ENCODE assay signal across 10 cellular contexts in the genomic region with DNA sequence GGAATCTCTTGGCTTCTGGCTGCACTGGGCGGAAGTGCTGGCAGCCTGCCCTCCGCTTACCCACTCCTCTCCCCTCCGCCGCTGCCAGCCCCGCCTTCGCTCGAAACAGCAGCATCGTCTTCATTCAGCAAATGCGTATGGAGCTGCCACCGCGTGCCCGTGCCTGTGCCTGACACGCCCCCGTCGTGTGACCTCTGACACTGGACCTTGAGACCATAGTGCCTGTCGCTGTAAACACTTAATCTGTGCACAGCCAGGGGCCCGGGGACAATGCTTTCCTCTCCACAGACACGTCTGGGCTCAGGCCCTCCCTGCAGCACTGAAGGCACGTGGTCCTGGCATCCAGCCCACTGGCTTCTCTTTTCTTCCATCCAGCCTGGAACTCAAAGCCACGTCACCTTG.
DNase-seq lines count a peak whose midpoint lies in the region; ATAC-seq and TF ChIP-seq lines count a peak whose summit lies in the region.
"Had no signal": no experiment of that assay in that cellular context is flagged by ENCODE, and none has a peak within 500 bp of the region (broad histone marks: within the 10 kb centered on the region; RNA-seq: fewer than 3 reads in every experiment).

No MANE protein-coding gene starts in this region.

- peaks cover 10% of the 10 kb centered on the region for H3K4me1 ChIP-seq in left ventricle myocardium inferior

- H3K27me3 Mint-ChIP-seq in T-helper 17 cell = peaks cover 61% of the 10 kb centered on the region

- no peak overlapping the region for H3K4me3 Mint-ChIP-seq in T-helper 17 cell
- H3K4me3 Mint-ChIP-seq: memory B cell had no signal

- no peak overlapping the region for H3K27ac ChIP-seq in left ventricle myocardium inferior (replicated peaks)

- H3K36me3 Mint-ChIP-seq in T-helper 17 cell (ENCODE audit: low read depth) = peaks cover 4% of the 10 kb centered on the region
- H3K36me3 Mint-ChIP-seq: memory B cell had no signal

- no peak overlapping the region for H3K27ac Mint-ChIP-seq in T-helper 17 cell
- H3K27ac Mint-ChIP-seq: memory B cell had no signal

- peak overlapping the region; percentile 48 for H3K4me3 ChIP-seq in left ventricle myocardium inferior

- no peaks in the 10 kb centered on the region for H3K36me3 ChIP-seq in left ventricle myocardium inferior

- TF ChIP-seq CTCF in left ventricle myocardium inferior (IDR thresholded peaks at IDR 0.05; ENCODE audit: borderline replicate concordance) = no peak

- ATAC-seq in GM21717 (IDR thresholded peaks at IDR 0.05; ENCODE audit: unreplicated experiment) (no peak), GM19351 (IDR thresholded peaks at IDR 0.05; ENCODE audit: unreplicated experiment) (no peak), T-helper 17 cell (no peak)

- no peaks in the 10 kb centered on the region for H3K9me3 ChIP-seq in left ventricle myocardium inferior (replicated peaks)
- H3K9me3 ChIP-seq in T-helper 17 cell (ENCODE audit: control insufficient read depth, low read length, poor library complexity, severe bottlenecking) = no peaks in the 10 kb centered on the region

- H3K27me3 ChIP-seq in left ventricle myocardium inferior (ENCODE audit: low read depth) = peaks cover 48% of the 10 kb centered on the region

- DNase-seq in DMS153 treated with DMSO at 0.1 percent for 48 hours (lab: John Stamatoyannopoulos, UW; ENCODE audit: unreplicated experiment) (peak; percentile 76), NCI-H2196 (lab: John Stamatoyannopoulos, UW; ENCODE audit: unreplicated experiment) (peak; percentile 53), left ventricle myocardium inferior (peak; percentile 55), posterior vena cava (ENCODE audit: low spot score) (peak; percentile 84), NK-92 (lab: John Stamatoyannopoulos, UW; ENCODE audit: unreplicated experiment) (no peak), T-helper 17 cell (no peak)
- DNase-seq: NCI-H187 had no signal

- intact Hi-C loops in left ventricle myocardium inferior (cut with micrococcal nuclease) = no loop called here
- intact Hi-C loops in posterior vena cava (cut with DNase I) = no loop called here

- peaks cover 4% of the 10 kb centered on the region for H3K4me1 Mint-ChIP-seq in T-helper 17 cell
- H3K4me1 Mint-ChIP-seq: memory B cell had no signal

Comparison
In these comparisons a context has a peak if more than half of its experiments do, and no peak if none do; other contexts are left out.
1. DNase-seq: peak in DMS153 treated with DMSO at 0.1 percent for 48 hours (single experiment), NCI-H2196 (single experiment), left ventricle myocardium inferior (single experiment) and posterior vena cava (single experiment); none in NK-92 (single experiment) and T-helper 17 cell (0 of 3).